ENCODE assay signal across 27 cellular contexts in genomic region chr14:71996615-71997014, GRCh38.
"Had no signal": no experiment of that assay in that cellular context is flagged by ENCODE, and none has a peak within 500 bp of the region (broad histone marks: within the 10 kb centered on the region; RNA-seq: fewer than 3 reads in every experiment).

No MANE protein-coding gene starts in this region.

- H3K4me1 ChIP-seq: neural progenitor cell, parathyroid adenoma, psoas muscle, sigmoid colon, spleen, suprapubic skin, upper lobe of right lung, uterus had no signal

- H2AFZ ChIP-seq: neural progenitor cell, parathyroid adenoma had no signal

- H3K27ac Mint-ChIP-seq: mesothelial cell of epicardium; naive B cell; natural killer cell; nephron progenitor cell; neural progenitor cell; stimulated activated effector memory CD8-positive, alpha-beta T cell treated with anti-CD3 and anti-CD28 coated beads, Interleukin-12 subunit alpha, Interleukin-12 subunit beta, amount 100 ng/mL, for 72 hours; stimulated activated naive CD8-positive, alpha-beta T cell treated with anti-CD3 and anti-CD28 coated beads, Interleukin-15, Interleukin-2, amounts not matched to agents 100 ng/mL and 50 ng/mL, for 24 hours had no signal

- H3K27ac ChIP-seq: left ventricle myocardium inferior, neural progenitor cell, neutrophil, parathyroid adenoma, psoas muscle, sigmoid colon, spleen, suprapubic skin, thoracic aorta, tibial artery, upper lobe of right lung, uterus had no signal

- H3K36me3 Mint-ChIP-seq: mesothelial cell of epicardium; naive B cell; natural killer cell; neural progenitor cell; stimulated activated effector memory CD8-positive, alpha-beta T cell treated with anti-CD3 and anti-CD28 coated beads, Interleukin-12 subunit alpha, Interleukin-12 subunit beta, amount 100 ng/mL, for 72 hours had no signal

- H3K9me3 ChIP-seq: left ventricle myocardium inferior, neutrophil, psoas muscle, sigmoid colon, suprapubic skin, thoracic aorta, tibial artery, upper lobe of right lung, uterus had no signal

- H3K4me1 Mint-ChIP-seq: mesothelial cell of epicardium; naive B cell; natural killer cell; nephron progenitor cell; neural progenitor cell; stimulated activated effector memory CD8-positive, alpha-beta T cell treated with anti-CD3 and anti-CD28 coated beads, Interleukin-12 subunit alpha, Interleukin-12 subunit beta, amount 100 ng/mL, for 72 hours had no signal

- FAIRE-seq: small intestine had no signal

- H3K79me2 ChIP-seq: parathyroid adenoma had no signal

- H3K4me3 Mint-ChIP-seq: mesothelial cell of epicardium; naive B cell; natural killer cell; nephron progenitor cell; neural progenitor cell; stimulated activated effector memory CD8-positive, alpha-beta T cell treated with anti-CD3 and anti-CD28 coated beads, Interleukin-12 subunit alpha, Interleukin-12 subunit beta, amount 100 ng/mL, for 72 hours; stimulated activated naive CD8-positive, alpha-beta T cell treated with anti-CD3 and anti-CD28 coated beads, Interleukin-15, Interleukin-2, amounts not matched to agents 100 ng/mL and 50 ng/mL, for 24 hours had no signal

- H3K9ac ChIP-seq: neural progenitor cell, parathyroid adenoma had no signal

- ATAC-seq: natural killer cell; psoas muscle; right cardiac atrium; stimulated activated effector memory CD8-positive, alpha-beta T cell treated with anti-CD3 and anti-CD28 coated beads, Interleukin-12 subunit alpha, Interleukin-12 subunit beta, amount 100 ng/mL, for 72 hours; upper lobe of right lung had no signal

- H3K9me3 Mint-ChIP-seq: natural killer cell, neural progenitor cell had no signal

- H3K4me2 ChIP-seq: neural progenitor cell had no signal

- H3K4me3 ChIP-seq: left ventricle myocardium inferior, lung, neural progenitor cell, psoas muscle, sigmoid colon, spleen, suprapubic skin, thoracic aorta, tibial artery, upper lobe of right lung, uterus had no signal

- H3K27me3 ChIP-seq: neural progenitor cell, neutrophil, sigmoid colon, spleen, suprapubic skin, tibial artery, upper lobe of right lung, uterus had no signal

- H3K36me3 ChIP-seq: left ventricle myocardium inferior, neural progenitor cell, neutrophil, sigmoid colon, spleen, suprapubic skin, thoracic aorta, tibial artery, upper lobe of right lung, uterus had no signal

- DNase-seq: islet precursor cell; left ventricle myocardium inferior; mesendoderm; naive B cell; natural killer cell; nephron progenitor cell; occipital lobe; psoas muscle; right cardiac atrium; sigmoid colon; small intestine; spleen; stimulated activated CD4-positive, alpha-beta T cell treated with anti-CD3 and anti-CD28 coated beads, Interleukin-4, amount 100 ng/mL, for 24 hours; stimulated activated naive CD4-positive, alpha-beta T cell; tibial artery; trophoblast cell; upper lobe of right lung; uterus had no signal
